10 cellular contexts compared by ENCODE assay signal in genomic region chr13:95678967-95679366, GRCh38. TPM values are rescaled to one million over a fixed set of nuclear protein-coding genes. Genes with fewer than 3 reads are reported as not detected.
DNase-seq lines count a peak whose midpoint lies in the region; ATAC-seq and TF ChIP-seq lines count a peak whose summit lies in the region.
"Had no signal": no experiment of that assay in that cellular context is flagged by ENCODE, and none has a peak within 500 bp of the region (broad histone marks: within the 10 kb centered on the region; RNA-seq: fewer than 3 reads in every experiment).

No MANE protein-coding gene starts in this region.

- H3K27me3 ChIP-seq in skeletal muscle tissue (ENCODE audit: control insufficient read depth in 3 of 3, insufficient read depth in 3 of 3, low read length in 3 of 3) (no peaks in the 10 kb centered on the region), colonic mucosa (no peaks in the 10 kb centered on the region), dorsolateral prefrontal cortex (no peaks in the 10 kb centered on the region)
- H3K27me3 ChIP-seq: SJSA1 had no signal

- H3K9ac ChIP-seq in skeletal muscle tissue (ENCODE audit: low read depth in 1 of 3, low read length in 3 of 3) = peak overlapping the region in 2 of 3 donors; percentile 91 to 98
- no peak overlapping the region for H3K9ac ChIP-seq in colonic mucosa (ENCODE audit: low read depth in 2 of 2, low read length in 2 of 2)

- no peak for TF ChIP-seq CTCF in fibroblast of mammary gland (conservative IDR thresholded peaks at IDR 0.05; ENCODE audit: control insufficient read depth, insufficient read depth, low read depth, low read length)
- no peak for TF ChIP-seq CTCF in colonic mucosa (IDR thresholded peaks at IDR 0.05)
- no peak for TF ChIP-seq CTCF in dorsolateral prefrontal cortex (IDR thresholded peaks at IDR 0.05 in 54 of 56, conservative IDR thresholded peaks at IDR 0.05 in 2 of 56; ENCODE audit: low read depth in 1 of 56, partially characterized antibody in 56 of 56)

- no peak for ATAC-seq in activated CD8-positive, alpha-beta memory T cell treated with anti-CD3 and anti-CD28 coated beads, Interleukin-2, amount 10 ng/mL, durations not matched to agents 7 days and 5 days
- no peak for ATAC-seq in T-cell (replicated peaks in 1 of 4)
- no peak for ATAC-seq in HG03342 (IDR thresholded peaks at IDR 0.05; ENCODE audit: unreplicated experiment)

- H3K36me3 ChIP-seq in skeletal muscle tissue (ENCODE audit: control insufficient read depth in 3 of 3, insufficient read depth in 3 of 3, low read length in 3 of 3) = no peaks in the 10 kb centered on the region
- H3K36me3 ChIP-seq in colonic mucosa = no peaks in the 10 kb centered on the region

- peaks cover 37% of the 10 kb centered on the region for H3K4me1 Mint-ChIP-seq in activated CD8-positive, alpha-beta memory T cell treated with anti-CD3 and anti-CD28 coated beads, Interleukin-2, amount 10 ng/mL, durations not matched to agents 7 days and 5 days
- H3K4me1 Mint-ChIP-seq in T-cell = peaks cover 74 to 83% (median 79%) of the 10 kb centered on the region in 3 donors

- H3K4me3 Mint-ChIP-seq in activated CD8-positive, alpha-beta memory T cell treated with anti-CD3 and anti-CD28 coated beads, Interleukin-2, amount 10 ng/mL, durations not matched to agents 7 days and 5 days = peak overlapping the region; percentile 95
- H3K4me3 Mint-ChIP-seq in T-cell = peak overlapping the region; percentile 92 to 99 (median 97)

- H3K27ac Mint-ChIP-seq in activated CD8-positive, alpha-beta memory T cell treated with anti-CD3 and anti-CD28 coated beads, Interleukin-2, amount 10 ng/mL, durations not matched to agents 7 days and 5 days = peak overlapping the region; percentile 46
- peak overlapping the region in 1 of 2 donors; percentile 18 for H3K27ac Mint-ChIP-seq in T-cell

- peak overlapping the region; percentile 64 for H3K4me3 ChIP-seq in fibroblast of mammary gland (ENCODE audit: control insufficient read depth, low read depth, low read length)
- peak overlapping the region in 1 of 3 donors; percentile 54 for H3K4me3 ChIP-seq in skeletal muscle tissue (ENCODE audit: low read length in 3 of 3)
- no peak overlapping the region for H3K4me3 ChIP-seq in colonic mucosa
- H3K4me3 ChIP-seq in dorsolateral prefrontal cortex = peak overlapping the region in 24 of 59 donors; percentile 76 to 98 (median 92)

- CTCF ChIA-PET in activated CD8-positive, alpha-beta memory T cell treated with anti-CD3 and anti-CD28 coated beads, Interleukin-2, amount 10 ng/mL, durations not matched to agents 7 days and 5 days (lab: Charles Lee) = no interaction called here
- CTCF ChIA-PET in T-cell (lab: Charles Lee) = no interaction called here

- H3K9me3 ChIP-seq in skeletal muscle tissue (ENCODE audit: control insufficient read depth in 3 of 3, low read length in 3 of 3) = no peaks in the 10 kb centered on the region
- H3K9me3 ChIP-seq in colonic mucosa = no peaks in the 10 kb centered on the region
- H3K9me3 ChIP-seq: SJSA1 had no signal

- no peak for DNase-seq in activated CD8-positive, alpha-beta memory T cell treated with anti-CD3 and anti-CD28 coated beads, Interleukin-2, amount 10 ng/mL, durations not matched to agents 7 days and 5 days
- DNase-seq in activated CD8-positive, alpha-beta memory T cell treated with anti-CD3 and anti-CD28 coated beads, Interleukin-2, amount 50 U/mL, for 4 hours = no peak
- no peak for DNase-seq in T-cell
- no peak for DNase-seq in fibroblast of mammary gland (ENCODE audit: low read depth)
- DNase-seq in colonic mucosa = no peak
- no peak for DNase-seq in dorsolateral prefrontal cortex
- DNase-seq: NCI-H1092 treated with DMSO at 0.1 percent for 48 hours had no signal

- H3K4me1 ChIP-seq in skeletal muscle tissue (ENCODE audit: control insufficient read depth in 3 of 3, insufficient read depth in 3 of 3, low read length in 3 of 3) = peaks cover 11 to 40% (median 22%) of the 10 kb centered on the region in 3 donors
- H3K4me1 ChIP-seq in colonic mucosa = peaks cover 22% of the 10 kb centered on the region

- H3K36me3 Mint-ChIP-seq in activated CD8-positive, alpha-beta memory T cell treated with anti-CD3 and anti-CD28 coated beads, Interleukin-2, amount 10 ng/mL, durations not matched to agents 7 days and 5 days = peaks cover 14% of the 10 kb centered on the region
- peaks cover 15% of the 10 kb centered on the region for H3K36me3 Mint-ChIP-seq in T-cell

- intact Hi-C loops in colonic mucosa (cut with DNase I) = no loop called here
- intact Hi-C loops in dorsolateral prefrontal cortex (cut with DNase I) = loop anchor here (5.0 to 10.0 kb wide), 2 partner anchors 37 to 156 kb away; partner anchors contain the start of gene DZIP1 (in 1 of the 2)

- H3K27ac ChIP-seq in skeletal muscle tissue (ENCODE audit: low read depth, low read length) (peak overlapping the region; percentile 98), colonic mucosa (no peak overlapping the region), dorsolateral prefrontal cortex (no peak overlapping the region)
- H3K27ac ChIP-seq: SJSA1 had no signal

- POLR2A ChIA-PET in T-cell (lab: Charles Lee) = no interaction called here

- H3K9me3 Mint-ChIP-seq in activated CD8-positive, alpha-beta memory T cell treated with anti-CD3 and anti-CD28 coated beads, Interleukin-2, amount 10 ng/mL, durations not matched to agents 7 days and 5 days (ENCODE audit: low read depth) = no peaks in the 10 kb centered on the region
- peaks cover 0 to 1% (median 0%) of the 10 kb centered on the region in 3 donors for H3K9me3 Mint-ChIP-seq in T-cell

- no peaks in the 10 kb centered on the region for H3K27me3 Mint-ChIP-seq in activated CD8-positive, alpha-beta memory T cell treated with anti-CD3 and anti-CD28 coated beads, Interleukin-2, amount 10 ng/mL, durations not matched to agents 7 days and 5 days
- H3K27me3 Mint-ChIP-seq in T-cell = no peaks in the 10 kb centered on the region

RNA-seq across cellular contexts. Expression of gene DNAJC3, which starts 2.0 kb away (rescaled TPM):
- 10 to 100 TPM; 13.0 to 21.0 TPM for total RNA-seq in activated CD8-positive, alpha-beta memory T cell treated with anti-CD3 and anti-CD28 coated beads, Interleukin-2, amount 10 ng/mL, durations not matched to agents 7 days and 5 days
- total RNA-seq in T-cell (10 to 100 TPM; 16.6 to 21.3 (median 19.8) TPM), skeletal muscle tissue (23.5 TPM), colonic mucosa (10 to 100 TPM; 70.6 to 76.8 TPM), dorsolateral prefrontal cortex (10 to 100 TPM; 15.8 to 41.6 (median 22.6) TPM)

RNA-seq across cellular contexts. Expression of gene DZIP1, which starts 34.5 kb away (rescaled TPM):
- total RNA-seq in activated CD8-positive, alpha-beta memory T cell treated with anti-CD3 and anti-CD28 coated beads, Interleukin-2, amount 10 ng/mL, durations not matched to agents 7 days and 5 days = 1 to 10 TPM in 1 of 2 experiments, under 1 TPM in 1; 0.26 to 1.3 TPM
- under 1 TPM in 3 of 5 donors, not detected in 2; 0.10 to 0.19 (median 0.12) TPM for total RNA-seq in T-cell
- total RNA-seq in skeletal muscle tissue = 11.0 TPM
- 1 to 10 TPM; 2.2 to 3.6 TPM for total RNA-seq in colonic mucosa
- 100 to 1,000 TPM in 7 of 120 experiments, 10 to 100 TPM in 113; 33.8 to 111 (median 75.1) TPM for total RNA-seq in dorsolateral prefrontal cortex

Comparison
In these comparisons a context has a peak if more than half of its experiments do, and no peak if none do; other contexts are left out.
1. H3K9ac ChIP-seq: peak in skeletal muscle tissue (2 of 3); none in colonic mucosa (0 of 2).